Comparison of ENCODE assay signal across 1 cellular context in the genomic region with DNA sequence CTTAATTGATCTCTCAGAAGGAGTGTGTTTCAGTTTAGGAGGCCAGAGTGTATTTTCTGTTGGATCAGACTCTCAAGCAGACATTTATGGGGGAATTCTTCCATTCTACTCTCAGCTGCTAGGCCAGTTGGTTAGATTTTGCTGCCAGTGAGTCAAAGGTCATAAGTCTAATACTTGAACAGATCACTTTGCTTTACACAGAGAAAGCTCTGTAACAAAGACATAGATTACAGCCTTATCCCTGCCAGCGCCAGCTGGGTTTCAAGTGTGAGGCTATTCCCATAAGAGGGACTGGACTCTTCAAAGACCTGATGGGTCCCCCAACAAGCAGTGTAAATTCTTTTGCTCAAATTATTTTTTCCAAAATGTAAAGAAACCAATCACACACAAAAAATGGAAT.
TF ChIP-seq lines count a peak whose summit lies in the region.

No MANE protein-coding gene starts in this region.

TF ChIP-seq in WTC11, 78 proteins besides CTCF, POLR2A, EP300 and RAD21 (continued from another document):
- TF ChIP-seq ARID4B (CRISPR knock-in tag; IDR thresholded peaks at IDR 0.05; ENCODE audit: borderline replicate concordance), result no peak
- TF ChIP-seq ZNF396 (CRISPR knock-in tag; IDR thresholded peaks at IDR 0.05; ENCODE audit: borderline replicate concordance), result no peak
- TF ChIP-seq, protein P1, sequence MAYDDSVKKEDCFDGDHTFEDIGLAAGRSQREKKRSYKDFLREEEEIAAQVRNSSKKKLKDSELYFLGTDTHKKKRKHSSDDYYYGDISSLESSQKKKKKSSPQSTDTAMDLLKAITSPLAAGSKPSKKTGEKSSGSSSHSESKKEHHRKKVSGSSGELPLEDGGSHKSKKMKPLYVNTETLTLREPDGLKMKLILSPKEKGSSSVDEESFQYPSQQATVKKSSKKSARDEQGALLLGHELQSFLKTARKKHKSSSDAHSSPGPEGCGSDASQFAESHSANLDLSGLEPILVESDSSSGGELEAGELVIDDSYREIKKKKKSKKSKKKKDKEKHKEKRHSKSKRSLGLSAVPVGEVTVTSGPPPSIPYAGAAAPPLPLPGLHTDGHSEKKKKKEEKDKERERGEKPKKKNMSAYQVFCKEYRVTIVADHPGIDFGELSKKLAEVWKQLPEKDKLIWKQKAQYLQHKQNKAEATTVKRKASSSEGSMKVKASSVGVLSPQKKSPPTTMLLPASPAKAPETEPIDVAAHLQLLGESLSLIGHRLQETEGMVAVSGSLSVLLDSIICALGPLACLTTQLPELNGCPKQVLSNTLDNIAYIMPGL (CRISPR knock-in tag; IDR thresholded peaks at IDR 0.05), result no peak
- TF ChIP-seq JAZF1 (CRISPR knock-in tag; IDR thresholded peaks at IDR 0.05), result no peak
- TF ChIP-seq ZBTB21 (CRISPR knock-in tag; IDR thresholded peaks at IDR 0.05; ENCODE audit: borderline replicate concordance), result no peak
- TF ChIP-seq GRHL2 (CRISPR knock-in tag; IDR thresholded peaks at IDR 0.05; ENCODE audit: insufficient replicate concordance, severe bottlenecking), result no peak
- no peak for TF ChIP-seq FOXJ3 (CRISPR knock-in tag; IDR thresholded peaks at IDR 0.05; ENCODE audit: borderline replicate concordance)
- no peak for TF ChIP-seq SMAD3 (CRISPR knock-in tag; IDR thresholded peaks at IDR 0.05; ENCODE audit: borderline replicate concordance)
- TF ChIP-seq, protein P2, sequence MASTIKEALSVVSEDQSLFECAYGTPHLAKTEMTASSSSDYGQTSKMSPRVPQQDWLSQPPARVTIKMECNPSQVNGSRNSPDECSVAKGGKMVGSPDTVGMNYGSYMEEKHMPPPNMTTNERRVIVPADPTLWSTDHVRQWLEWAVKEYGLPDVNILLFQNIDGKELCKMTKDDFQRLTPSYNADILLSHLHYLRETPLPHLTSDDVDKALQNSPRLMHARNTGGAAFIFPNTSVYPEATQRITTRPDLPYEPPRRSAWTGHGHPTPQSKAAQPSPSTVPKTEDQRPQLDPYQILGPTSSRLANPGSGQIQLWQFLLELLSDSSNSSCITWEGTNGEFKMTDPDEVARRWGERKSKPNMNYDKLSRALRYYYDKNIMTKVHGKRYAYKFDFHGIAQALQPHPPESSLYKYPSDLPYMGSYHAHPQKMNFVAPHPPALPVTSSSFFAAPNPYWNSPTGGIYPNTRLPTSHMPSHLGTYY (CRISPR knock-in tag; IDR thresholded peaks at IDR 0.05), result no peak
- TF ChIP-seq ZNF232 (CRISPR knock-in tag; IDR thresholded peaks at IDR 0.05), result no peak
